17 cellular contexts compared by ENCODE assay signal in the genomic region with DNA sequence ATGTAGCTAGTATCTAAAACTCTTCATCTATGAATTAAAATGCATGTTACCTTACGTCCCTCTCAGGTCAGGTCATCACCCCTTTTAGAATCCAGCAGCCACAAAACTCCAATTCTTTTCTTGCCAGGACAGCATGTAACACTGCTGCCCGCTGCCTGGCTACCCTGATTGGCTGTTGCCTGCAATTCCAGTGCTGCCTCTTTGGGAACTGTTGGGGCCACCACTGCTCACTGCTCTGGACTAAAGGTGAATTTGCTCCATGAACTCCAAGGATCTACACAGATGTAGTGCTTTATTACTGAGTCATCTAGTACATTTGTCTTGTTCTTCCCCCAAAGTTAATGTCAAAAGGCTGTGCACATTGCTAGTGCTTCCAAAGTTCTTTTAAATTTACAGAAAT. TPM values are rescaled to one million over a fixed set of nuclear protein-coding genes. Genes with fewer than 3 reads are reported as not detected.
DNase-seq lines count a peak whose midpoint lies in the region; ATAC-seq and TF ChIP-seq lines count a peak whose summit lies in the region.
"Had no signal": no experiment of that assay in that cellular context is flagged by ENCODE, and none has a peak within 500 bp of the region (broad histone marks: within the 10 kb centered on the region; RNA-seq: fewer than 3 reads in every experiment).

No MANE protein-coding gene starts in this region.

- H3K18ac ChIP-seq in IMR-90 (ENCODE audit: low read depth, low read length): no peak overlapping the region
- H3K18ac ChIP-seq in mesenchymal stem cell (ENCODE audit: low read depth in 1 of 2, low read length in 2 of 2): no peak overlapping the region
- H3K18ac ChIP-seq in trophoblast cell (ENCODE audit: low read length): no peak overlapping the region

- no peaks in the 10 kb centered on the region for H3K27me3 ChIP-seq in IMR-90 (ENCODE audit: control insufficient read depth, insufficient read depth, low read length)
- H3K27me3 ChIP-seq in adipocyte (replicated peaks; ENCODE audit: control insufficient read depth, insufficient read depth, low read length): no peaks in the 10 kb centered on the region
- H3K27me3 ChIP-seq in mesenchymal stem cell (ENCODE audit: control insufficient read depth in 1 of 2, insufficient read depth in 1 of 2, low read length in 2 of 2): no peaks in the 10 kb centered on the region
- no peaks in the 10 kb centered on the region for H3K27me3 ChIP-seq in trophoblast cell (ENCODE audit: insufficient read depth, low read length)
- no peaks in the 10 kb centered on the region for H3K27me3 ChIP-seq in smooth muscle cell (ENCODE audit: low read depth)

- no peaks in the 10 kb centered on the region for H3K4me1 Mint-ChIP-seq in activated CD8-positive, alpha-beta T cell treated with anti-CD3 and anti-CD28 coated beads, Interleukin-2, amount 10 ng/mL, durations not matched to agents 7 days and 5 days (ENCODE audit: low read depth)
- H3K4me1 Mint-ChIP-seq: CD4-positive, CD25-positive, alpha-beta regulatory T cell; CD8-positive, alpha-beta memory T cell; H9 had no signal

- H3K4me3 ChIP-seq in IMR-90 (ENCODE audit: insufficient read depth, low read depth, low read length) (no peak overlapping the region), adipocyte (ENCODE audit: low read length) (peak overlapping the region; percentile 35), mesenchymal stem cell (ENCODE audit: insufficient read depth in 1 of 2, low read depth in 1 of 2, low read length in 2 of 2) (no peak overlapping the region), trophoblast cell (ENCODE audit: low read depth, low read length) (no peak overlapping the region), smooth muscle cell (no peak overlapping the region)

- POLR2A ChIA-PET in IMR-90 (lab: Charles Lee; ENCODE audit: unreplicated experiment): no interaction called here
- POLR2A ChIA-PET in activated CD8-positive, alpha-beta T cell treated with anti-CD3 and anti-CD28 coated beads, Interleukin-2, amount 10 ng/mL, durations not matched to agents 7 days and 5 days (lab: Charles Lee): no interaction called here

- H2BK120ac ChIP-seq in IMR-90 (ENCODE audit: low read depth, low read length) (no peak overlapping the region), mesenchymal stem cell (ENCODE audit: low read depth, low read length) (no peak overlapping the region), trophoblast cell (ENCODE audit: insufficient read depth, low read length, poor library complexity) (no peak overlapping the region)

- H2BK12ac ChIP-seq in mesenchymal stem cell (ENCODE audit: low read length in 2 of 2): no peak overlapping the region
- H2BK12ac ChIP-seq in trophoblast cell (ENCODE audit: low read length): no peak overlapping the region

- no peak overlapping the region for H2BK5ac ChIP-seq in IMR-90 (ENCODE audit: low read depth, low read length, poor library complexity, severe bottlenecking)
- no peak overlapping the region for H2BK5ac ChIP-seq in mesenchymal stem cell (ENCODE audit: low read depth, low read length, poor library complexity, severe bottlenecking)
- no peak overlapping the region for H2BK5ac ChIP-seq in trophoblast cell (ENCODE audit: low read depth, low read length, poor library complexity)

- no peak for TF ChIP-seq POLR2A in IMR-90 (IDR thresholded peaks at IDR 0.05; ENCODE audit: low read depth, low read length)

- H3F3A ChIP-seq in smooth muscle cell (ENCODE audit: low read depth): no peaks in the 10 kb centered on the region

- H2AK9ac ChIP-seq in IMR-90 (replicated peaks; ENCODE audit: low read depth, low read length, poor library complexity): no peak overlapping the region

- H3K4me2 ChIP-seq in IMR-90 (ENCODE audit: low read depth, low read length): no peak overlapping the region
- no peak overlapping the region for H3K4me2 ChIP-seq in mesenchymal stem cell (ENCODE audit: low read length, poor library complexity, severe bottlenecking)
- no peak overlapping the region for H3K4me2 ChIP-seq in trophoblast cell (ENCODE audit: low read length)
- H3K4me2 ChIP-seq in smooth muscle cell: no peak overlapping the region

- no peak for TF ChIP-seq RAD21 in IMR-90 (IDR thresholded peaks at IDR 0.05; ENCODE audit: low read length)

- no peak overlapping the region for H4K91ac ChIP-seq in IMR-90 (ENCODE audit: insufficient read depth, low read depth, low read length)
- H4K91ac ChIP-seq in mesenchymal stem cell (ENCODE audit: low read length): no peak overlapping the region
- H4K91ac ChIP-seq in trophoblast cell (ENCODE audit: low read depth, low read length): no peak overlapping the region

- no peak overlapping the region for H3K4me3 Mint-ChIP-seq in activated CD8-positive, alpha-beta T cell treated with anti-CD3 and anti-CD28 coated beads, Interleukin-2, amount 10 ng/mL, durations not matched to agents 7 days and 5 days
- H3K4me3 Mint-ChIP-seq: CD4-positive, CD25-positive, alpha-beta regulatory T cell; CD8-positive, alpha-beta memory T cell; H9 had no signal

- CTCF ChIA-PET in IMR-90 (lab: Yijun Ruan, JAX): interaction anchor here (0.9 to 1.9 kb wide), 2 partner anchors 13 to 86 kb away, joined by 4 to 5 read pairs; no protein-coding TSS in a partner anchor
- CTCF ChIA-PET in activated CD8-positive, alpha-beta T cell treated with anti-CD3 and anti-CD28 coated beads, Interleukin-2, amount 10 ng/mL, durations not matched to agents 7 days and 5 days (lab: Charles Lee): no interaction called here

- TF ChIP-seq CTCF in IMR-90 (conservative IDR thresholded peaks at IDR 0.05; ENCODE audit: low read depth, low read length) (no peak), smooth muscle cell (IDR thresholded peaks at IDR 0.05; ENCODE audit: borderline replicate concordance, insufficient read depth, poor library complexity, severe bottlenecking) (no peak)

- H3K23ac ChIP-seq in IMR-90 (ENCODE audit: low read depth, low read length): no peak overlapping the region
- no peak overlapping the region for H3K23ac ChIP-seq in mesenchymal stem cell (ENCODE audit: low read length in 2 of 2)
- no peak overlapping the region for H3K23ac ChIP-seq in trophoblast cell (ENCODE audit: low read length)

- no TSS peak for BruUV-seq in IMR-90 (replicated peaks; lab: Mats Ljungman, UMichigan)

- in situ Hi-C loops in IMR-90 (cut with MboI; ENCODE audit: low sequenced_read_pairs): no loop called here

- H3K79me2 ChIP-seq in trophoblast cell (ENCODE audit: control insufficient read depth, insufficient read depth, low read length, poor library complexity) (no peaks in the 10 kb centered on the region), smooth muscle cell (ENCODE audit: low read depth) (no peaks in the 10 kb centered on the region)

- no peak overlapping the region for H3K27ac ChIP-seq in IMR-90 (ENCODE audit: insufficient read depth, low read length)
- no peak overlapping the region for H3K27ac ChIP-seq in mesenchymal stem cell (ENCODE audit: low read length, poor library complexity, severe bottlenecking)
- H3K27ac ChIP-seq in trophoblast cell (ENCODE audit: low read depth, low read length): no peak overlapping the region
- no peak overlapping the region for H3K27ac ChIP-seq in smooth muscle cell (ENCODE audit: low read depth)

- H3K36me3 Mint-ChIP-seq in activated CD8-positive, alpha-beta T cell treated with anti-CD3 and anti-CD28 coated beads, Interleukin-2, amount 10 ng/mL, durations not matched to agents 7 days and 5 days (ENCODE audit: low read depth): no peaks in the 10 kb centered on the region
- H3K36me3 Mint-ChIP-seq: CD4-positive, CD25-positive, alpha-beta regulatory T cell; CD8-positive, alpha-beta memory T cell had no signal

- no peak overlapping the region for H2BK20ac ChIP-seq in IMR-90 (ENCODE audit: low read depth, low read length)

- H3K9me1 ChIP-seq in IMR-90 (ENCODE audit: insufficient read depth, low read length): no peaks in the 10 kb centered on the region

- intact Hi-C loops in IMR-90 (cut with micrococcal nuclease): no loop called here

- H3K14ac ChIP-seq in IMR-90 (replicated peaks; ENCODE audit: low read depth, low read length): no peak overlapping the region
- no peak overlapping the region for H3K14ac ChIP-seq in mesenchymal stem cell (ENCODE audit: low read length in 2 of 2)
- H3K14ac ChIP-seq in trophoblast cell (ENCODE audit: low read length): no peak overlapping the region

- no peaks in the 10 kb centered on the region for H3K9me3 ChIP-seq in IMR-90 (ENCODE audit: control insufficient read depth, insufficient read depth, low read length)
- no peaks in the 10 kb centered on the region for H3K9me3 ChIP-seq in adipocyte (ENCODE audit: control insufficient read depth, low read length)
- no peaks in the 10 kb centered on the region for H3K9me3 ChIP-seq in mesenchymal stem cell (ENCODE audit: control insufficient read depth, low read length)
- H3K9me3 ChIP-seq in trophoblast cell (ENCODE audit: insufficient read depth, low read depth, low read length): no peaks in the 10 kb centered on the region
- H3K9me3 ChIP-seq in smooth muscle cell (replicated peaks; ENCODE audit: low read depth): no peaks in the 10 kb centered on the region
- H3K9me3 ChIP-seq: BE2C had no signal

- peak; percentile 35 for ATAC-seq in IMR-90 (ENCODE audit: low read depth)
- no peak for ATAC-seq in activated CD8-positive, alpha-beta T cell treated with anti-CD3 and anti-CD28 coated beads, Interleukin-2, amount 10 ng/mL, durations not matched to agents 7 days and 5 days
- ATAC-seq: HepG2 had no signal

- no peak overlapping the region for H4K5ac ChIP-seq in IMR-90 (ENCODE audit: low read depth, low read length)

- H4K8ac ChIP-seq in IMR-90 (ENCODE audit: low read depth in 2 of 2, low read length in 2 of 2) (no peak overlapping the region), mesenchymal stem cell (ENCODE audit: low read length) (no peak overlapping the region), trophoblast cell (ENCODE audit: low read depth, low read length) (no peak overlapping the region)

- no peak overlapping the region for H3K4ac ChIP-seq in IMR-90 (ENCODE audit: low read depth, low read length)
- H3K4ac ChIP-seq in mesenchymal stem cell (ENCODE audit: low read depth in 1 of 2, low read length in 2 of 2): no peak overlapping the region
- no peak overlapping the region for H3K4ac ChIP-seq in trophoblast cell (ENCODE audit: low read depth, low read length)

- dilution Hi-C loops in IMR-90 (cut with HindIII; ENCODE audit: low sequenced_read_pairs, unreplicated experiment): no loop called here

- H3K9me3 Mint-ChIP-seq in activated CD8-positive, alpha-beta T cell treated with anti-CD3 and anti-CD28 coated beads, Interleukin-2, amount 10 ng/mL, durations not matched to agents 7 days and 5 days (ENCODE audit: insufficient read depth): no peaks in the 10 kb centered on the region
- H3K9me3 Mint-ChIP-seq: CD4-positive, CD25-positive, alpha-beta regulatory T cell; CD8-positive, alpha-beta memory T cell; H9 had no signal

- no peaks in the 10 kb centered on the region for H3K36me3 ChIP-seq in IMR-90 (ENCODE audit: control insufficient read depth, insufficient read depth, low read length)
- no peaks in the 10 kb centered on the region for H3K36me3 ChIP-seq in adipocyte (ENCODE audit: control insufficient read depth, insufficient read depth, low read length, severe bottlenecking)
- no peaks in the 10 kb centered on the region for H3K36me3 ChIP-seq in mesenchymal stem cell (ENCODE audit: control insufficient read depth in 1 of 2, insufficient read depth in 2 of 2, low read depth in 1 of 2, low read length in 2 of 2)
- H3K36me3 ChIP-seq in trophoblast cell (ENCODE audit: control insufficient read depth in 1 of 2, insufficient read depth in 2 of 2, low read length in 2 of 2): no peaks in the 10 kb centered on the region
- no peaks in the 10 kb centered on the region for H3K36me3 ChIP-seq in smooth muscle cell (ENCODE audit: low read depth)
- H3K36me3 ChIP-seq: BE2C had no signal

- H3K27ac Mint-ChIP-seq in activated CD8-positive, alpha-beta T cell treated with anti-CD3 and anti-CD28 coated beads, Interleukin-2, amount 10 ng/mL, durations not matched to agents 7 days and 5 days: no peak overlapping the region
- H3K27ac Mint-ChIP-seq: CD4-positive, CD25-positive, alpha-beta regulatory T cell; CD8-positive, alpha-beta memory T cell; H9 had no signal

- H3K9ac ChIP-seq in IMR-90 (ENCODE audit: low read depth, low read length) (no peak overlapping the region), adipocyte (ENCODE audit: low read length) (peak overlapping the region; percentile 11), mesenchymal stem cell (ENCODE audit: low read length) (no peak overlapping the region), trophoblast cell (ENCODE audit: low read length) (no peak overlapping the region), smooth muscle cell (ENCODE audit: low read depth) (no peak overlapping the region)

- H3K79me1 ChIP-seq in IMR-90 (ENCODE audit: low read depth in 1 of 2, low read length in 2 of 2): no peaks in the 10 kb centered on the region
- no peaks in the 10 kb centered on the region for H3K79me1 ChIP-seq in mesenchymal stem cell (replicated peaks; ENCODE audit: low read length, poor library complexity, severe bottlenecking)
- H3K79me1 ChIP-seq in trophoblast cell (ENCODE audit: low read length): no peaks in the 10 kb centered on the region

- no peak overlapping the region for H3K56ac ChIP-seq in IMR-90 (ENCODE audit: extremely low read depth, insufficient read depth, low read length)

- peaks cover 6% of the 10 kb centered on the region for H3K27me3 Mint-ChIP-seq in activated CD8-positive, alpha-beta T cell treated with anti-CD3 and anti-CD28 coated beads, Interleukin-2, amount 10 ng/mL, durations not matched to agents 7 days and 5 days (ENCODE audit: low read depth)

- peak; percentile 11 for DNase-seq in GM03348 (ENCODE audit: low spot score)
- DNase-seq in IMR-90: no peak
- DNase-seq in adipocyte (ENCODE audit: low read depth): peak; percentile 24
- DNase-seq in mesenchymal stem cell: no peak
- no peak for DNase-seq in activated CD8-positive, alpha-beta T cell treated with anti-CD3 and anti-CD28 coated beads, Interleukin-2, amount 10 ng/mL, durations not matched to agents 7 days and 5 days
- no peak for DNase-seq in trophoblast cell
- no peak for DNase-seq in smooth muscle cell (lab: John Stamatoyannopoulos, UW; ENCODE audit: unreplicated experiment)
- DNase-seq: BE2C; C1 segment of cervical spinal cord; CD4-positive, CD25-positive, alpha-beta regulatory T cell; CD8-positive, alpha-beta memory T cell; COR-L47; DMS 273 treated with DMSO at 0.1 percent for 48 hours; GOT3; H9 had no signal

- H2AK5ac ChIP-seq in IMR-90 (ENCODE audit: low read depth, low read length) (no peak overlapping the region), mesenchymal stem cell (ENCODE audit: low read length, severe bottlenecking) (no peak overlapping the region), trophoblast cell (ENCODE audit: low read length) (no peak overlapping the region)

- H2AFZ ChIP-seq in IMR-90 (replicated peaks; ENCODE audit: low read length, poor library complexity): no peak overlapping the region
- H2AFZ ChIP-seq in mesenchymal stem cell (ENCODE audit: low read depth, low read length): peak overlapping the region; percentile 36
- no peak overlapping the region for H2AFZ ChIP-seq in trophoblast cell (ENCODE audit: insufficient read depth, low read length, poor library complexity)
- H2AFZ ChIP-seq in smooth muscle cell (ENCODE audit: low read depth): no peak overlapping the region

- H4K20me1 ChIP-seq in IMR-90 (ENCODE audit: insufficient read depth, low read length): no peaks in the 10 kb centered on the region
- no peaks in the 10 kb centered on the region for H4K20me1 ChIP-seq in smooth muscle cell (ENCODE audit: low read depth)

- 100% methylated on average over 1 of the region's 2 CpGs; no CpG with 5 or more reads in 1 of the 2 experiments for WGBS in IMR-90 (ENCODE audit: extremely low coverage in 2 of 2, insufficient read length in 1 of 2), 2 experiments
- WGBS in mesenchymal stem cell: 84% methylated on average over 2 of the region's 2 CpGs
- WGBS in trophoblast cell (ENCODE audit: extremely low coverage, insufficient coverage, insufficient read length): no CpG with 5 or more reads among the region's 2 CpGs
- 94% methylated on average over 2 of the region's 2 CpGs for WGBS in smooth muscle cell (ENCODE audit: low lambda C conversion rate)

- H3K4me1 ChIP-seq in IMR-90 (ENCODE audit: control insufficient read depth, insufficient read depth, low read length) (no peaks in the 10 kb centered on the region), adipocyte (ENCODE audit: control insufficient read depth, insufficient read depth, low read length) (peaks cover 25% of the 10 kb centered on the region), mesenchymal stem cell (ENCODE audit: control insufficient read depth, insufficient read depth, low read depth, low read length) (no peaks in the 10 kb centered on the region), trophoblast cell (ENCODE audit: control insufficient read depth in 1 of 2, insufficient read depth in 2 of 2, low read length in 2 of 2) (no peaks in the 10 kb centered on the region), smooth muscle cell (ENCODE audit: low read depth) (no peaks in the 10 kb centered on the region)
- H3K4me1 ChIP-seq: BE2C had no signal

- H2BK15ac ChIP-seq in IMR-90 (ENCODE audit: low read depth, low read length) (no peak overlapping the region), mesenchymal stem cell (ENCODE audit: low read depth, poor library complexity, severe bottlenecking) (no peak overlapping the region)

- H4K12ac ChIP-seq in trophoblast cell (ENCODE audit: low read depth, low read length): no peak overlapping the region

RNA-seq across cellular contexts. Expression of gene SCIN, which starts 40.4 kb away (rescaled TPM):
- under 0.01 TPM in 1 of 2 replicates, not detected in the other for total RNA-seq in IMR-90 (2012; rRNA removed)
- polyA plus RNA-seq in IMR-90 (2012; rRNA removed): 0.05 TPM in 1 of 2 replicates, not detected in the other
- polyA plus RNA-seq in IMR-90 (2012; cell fraction: cytosol; rRNA removed): not detected in 2 replicates
- not detected in 2 replicates for polyA plus RNA-seq in IMR-90 (2012; cell fraction: nucleus; rRNA removed; ENCODE audit: low replicate concordance)
- not detected for polyA plus RNA-seq in mesenchymal stem cell (2013, experiment 1 of 2)
- polyA plus RNA-seq in mesenchymal stem cell (2013, experiment 2 of 2): not detected
- under 1 TPM in 1 of 2 experiments, not detected in 1; 0.39 TPM for total RNA-seq in activated CD8-positive, alpha-beta T cell treated with anti-CD3 and anti-CD28 coated beads, Interleukin-2, amount 10 ng/mL, durations not matched to agents 7 days and 5 days
- polyA plus RNA-seq in trophoblast cell (2013): 3.2 and 3.5 TPM in 2 replicates
- total RNA-seq in smooth muscle cell: 0.13 and 0.31 TPM in 2 replicates
- 0.31 and 0.50 TPM in 2 replicates for polyA plus RNA-seq in smooth muscle cell
- total RNA-seq: A172; CD4-positive, CD25-positive, alpha-beta regulatory T cell; HepG2 had no signal
- polyA plus RNA-seq: CD8-positive, alpha-beta memory T cell; HepG2 had no signal

Comparison
In these comparisons a context has a peak if more than half of its experiments do, and no peak if none do; other contexts are left out.
1. DNase-seq: peak in GM03348 (single experiment) and adipocyte (single experiment); none in IMR-90 (single experiment), mesenchymal stem cell (single experiment), activated CD8-positive, alpha-beta T cell treated with anti-CD3 and anti-CD28 coated beads, Interleukin-2, amount 10 ng/mL, durations not matched to agents 7 days and 5 days (single experiment), trophoblast cell (0 of 2) and smooth muscle cell (single experiment).